In genomic region chr15:26352909-26353308, GRCh38 we compare ENCODE assay signal across 1 cellular context.
TF ChIP-seq lines count a peak whose summit lies in the region.

No MANE protein-coding gene starts in this region.

TF ChIP-seq in WTC11, 78 proteins besides CTCF, POLR2A, EP300 and RAD21 (continued from another document):
- TF ChIP-seq, protein P1, sequence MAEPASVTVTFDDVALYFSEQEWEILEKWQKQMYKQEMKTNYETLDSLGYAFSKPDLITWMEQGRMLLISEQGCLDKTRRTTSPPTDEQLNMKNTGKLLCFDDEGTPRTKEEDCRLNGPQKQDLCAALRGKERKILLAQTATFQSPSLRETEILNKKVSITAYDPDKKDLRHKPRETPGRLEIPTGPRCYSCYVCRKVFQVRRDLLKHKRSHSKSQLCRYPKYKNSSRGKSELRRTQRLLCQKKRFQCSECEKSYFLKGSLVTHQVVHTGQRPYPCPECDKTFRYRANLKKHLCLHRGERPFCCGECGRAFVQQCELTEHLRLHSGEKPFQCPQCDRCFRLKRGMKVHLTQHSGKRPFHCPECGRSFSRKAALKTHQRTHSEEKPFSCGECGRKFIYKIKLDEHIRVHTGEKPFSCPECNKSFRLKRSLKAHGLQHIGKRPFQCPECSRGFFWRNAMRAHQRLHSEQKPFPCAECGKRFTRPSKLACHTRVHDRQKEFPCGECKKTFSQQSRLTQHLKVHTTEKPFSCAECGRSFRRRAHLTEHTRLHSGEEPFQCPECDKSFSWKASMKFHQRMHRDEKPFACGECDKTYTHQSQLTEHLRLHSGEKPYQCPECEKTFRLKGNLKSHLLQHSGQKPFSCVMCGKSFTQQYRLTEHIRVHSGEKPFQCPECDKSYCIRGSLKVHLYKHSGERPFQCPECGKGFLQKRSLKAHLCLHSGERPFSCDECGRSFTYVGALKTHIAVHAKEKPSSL (CRISPR knock-in tag; conservative IDR thresholded peaks at IDR 0.05), result no peak
- TF ChIP-seq, protein P2, sequence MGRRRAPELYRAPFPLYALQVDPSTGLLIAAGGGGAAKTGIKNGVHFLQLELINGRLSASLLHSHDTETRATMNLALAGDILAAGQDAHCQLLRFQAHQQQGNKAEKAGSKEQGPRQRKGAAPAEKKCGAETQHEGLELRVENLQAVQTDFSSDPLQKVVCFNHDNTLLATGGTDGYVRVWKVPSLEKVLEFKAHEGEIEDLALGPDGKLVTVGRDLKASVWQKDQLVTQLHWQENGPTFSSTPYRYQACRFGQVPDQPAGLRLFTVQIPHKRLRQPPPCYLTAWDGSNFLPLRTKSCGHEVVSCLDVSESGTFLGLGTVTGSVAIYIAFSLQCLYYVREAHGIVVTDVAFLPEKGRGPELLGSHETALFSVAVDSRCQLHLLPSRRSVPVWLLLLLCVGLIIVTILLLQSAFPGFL (CRISPR knock-in tag; IDR thresholded peaks at IDR 0.05; ENCODE audit: borderline replicate concordance), result no peak
- no peak for TF ChIP-seq GTF2I (CRISPR knock-in tag; conservative IDR thresholded peaks at IDR 0.05)
- no peak for TF ChIP-seq ZNF138 (CRISPR knock-in tag; conservative IDR thresholded peaks at IDR 0.05)
